8 cellular contexts compared by ENCODE assay signal in the genomic region with DNA sequence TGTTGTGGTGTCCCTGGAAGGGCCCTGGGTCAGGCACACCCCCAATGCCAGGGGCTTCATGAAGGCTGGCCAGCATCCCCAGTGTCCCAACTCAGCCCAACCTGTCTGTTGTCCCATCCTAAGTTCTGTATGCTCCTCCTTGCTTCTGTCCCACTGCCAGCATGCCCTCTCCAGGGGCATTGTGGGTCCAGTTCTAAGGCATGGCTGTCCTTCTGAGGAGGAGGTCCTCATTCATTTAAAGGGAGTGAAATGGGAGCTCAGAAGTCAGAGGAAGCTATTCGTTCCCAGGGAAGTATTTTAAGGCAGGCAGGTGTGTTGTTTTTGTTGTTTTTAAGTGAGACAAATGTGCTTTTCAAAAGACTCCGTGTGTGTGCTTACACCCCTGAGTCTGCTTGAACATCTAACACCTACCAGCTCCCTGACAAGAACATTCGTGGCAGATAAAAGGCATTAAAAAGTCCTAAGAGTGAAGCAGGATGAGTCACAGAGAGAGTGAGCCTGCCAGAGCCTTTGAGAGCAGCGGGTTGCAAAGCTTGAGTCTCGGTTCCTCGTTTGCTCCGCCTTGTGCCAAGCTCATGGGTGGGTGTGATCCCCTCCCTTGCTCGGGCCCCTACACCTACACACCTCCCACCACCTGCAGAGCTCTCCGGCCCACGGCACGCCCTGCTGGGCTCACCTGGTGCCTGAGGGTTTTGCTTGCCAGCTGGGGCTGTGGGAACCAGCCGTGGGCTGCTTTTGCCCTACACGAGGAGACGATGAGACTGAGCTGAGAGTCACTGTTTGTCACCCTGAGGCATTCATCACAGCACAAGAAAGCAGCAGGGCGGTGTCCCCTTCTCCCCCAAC.
DNase-seq lines count a peak whose midpoint lies in the region; ATAC-seq and TF ChIP-seq lines count a peak whose summit lies in the region.

No MANE protein-coding gene starts in this region.

- peaks cover 43% of the 10 kb centered on the region for H3K79me2 ChIP-seq in ACC112 (ENCODE audit: control insufficient read depth, insufficient read depth, low read length, unreplicated experiment)

- H3K27ac ChIP-seq in ACC112 (ENCODE audit: low read depth, low read length) = 0 out of 2 replicates have a peak overlapping the region, but pooled peaks have one; percentile 5

- H2AFZ ChIP-seq in ACC112 (ENCODE audit: low read length, unreplicated experiment) = no peak overlapping the region

- H3K27me3 ChIP-seq in ACC112 (ENCODE audit: insufficient read depth, low read length) = no peaks in the 10 kb centered on the region

- in situ Hi-C loops in G401 (cut with HindIII; ENCODE audit: low sequenced_read_pairs) = no loop called here

- H3K36me3 ChIP-seq in ACC112 (ENCODE audit: insufficient read depth, low read length) = no peaks in the 10 kb centered on the region; the same call in 1 of the 2 replicates

- no peak for TF ChIP-seq CTCF in cardiac fibroblast (IDR thresholded peaks at IDR 0.05; ENCODE audit: low read depth, low read length)

- ATAC-seq in GM18870 (IDR thresholded peaks at IDR 0.05; ENCODE audit: unreplicated experiment) (peak; percentile 81), HG02943 (IDR thresholded peaks at IDR 0.05; ENCODE audit: low read depth, unreplicated experiment) (peak; percentile 83)

- peak overlapping the region; percentile 55 for H3K4me3 ChIP-seq in ACC112 (ENCODE audit: low read depth, low read length)
- H3K4me3 ChIP-seq in cardiac fibroblast (replicated peaks in 1 of 2; ENCODE audit: low read depth in 2 of 2, low read length in 2 of 2) = no peak overlapping the region

- peaks cover 20% of the 10 kb centered on the region for H3K4me1 ChIP-seq in ACC112 (ENCODE audit: control insufficient read depth, insufficient read depth, low read length, unreplicated experiment)

- peak; percentile 82 for DNase-seq in RPMI8226
- peak; percentile 31 to 72 for DNase-seq in cardiac fibroblast (ENCODE audit: low read depth in 2 of 2)
- DNase-seq in stimulated activated CD4-positive, alpha-beta T cell treated with anti-CD3 and anti-CD28 coated beads, Interleukin-15, amount 100 ng/mL, for 24 hours = peak; percentile 48
- no peak for DNase-seq in G401 (ENCODE audit: low spot score)
- no peak for DNase-seq in dedifferentiated amniotic fluid mesenchymal stem cell (ENCODE audit: extremely low spot score)

Comparison
In these comparisons a context has a peak if more than half of its experiments do, and no peak if none do; other contexts are left out.
1. DNase-seq: peak in RPMI8226 (single experiment), cardiac fibroblast (2 of 2) and stimulated activated CD4-positive, alpha-beta T cell treated with anti-CD3 and anti-CD28 coated beads, Interleukin-15, amount 100 ng/mL, for 24 hours (single experiment); none in G401 (single experiment) and dedifferentiated amniotic fluid mesenchymal stem cell (single experiment).